In the genomic region with DNA sequence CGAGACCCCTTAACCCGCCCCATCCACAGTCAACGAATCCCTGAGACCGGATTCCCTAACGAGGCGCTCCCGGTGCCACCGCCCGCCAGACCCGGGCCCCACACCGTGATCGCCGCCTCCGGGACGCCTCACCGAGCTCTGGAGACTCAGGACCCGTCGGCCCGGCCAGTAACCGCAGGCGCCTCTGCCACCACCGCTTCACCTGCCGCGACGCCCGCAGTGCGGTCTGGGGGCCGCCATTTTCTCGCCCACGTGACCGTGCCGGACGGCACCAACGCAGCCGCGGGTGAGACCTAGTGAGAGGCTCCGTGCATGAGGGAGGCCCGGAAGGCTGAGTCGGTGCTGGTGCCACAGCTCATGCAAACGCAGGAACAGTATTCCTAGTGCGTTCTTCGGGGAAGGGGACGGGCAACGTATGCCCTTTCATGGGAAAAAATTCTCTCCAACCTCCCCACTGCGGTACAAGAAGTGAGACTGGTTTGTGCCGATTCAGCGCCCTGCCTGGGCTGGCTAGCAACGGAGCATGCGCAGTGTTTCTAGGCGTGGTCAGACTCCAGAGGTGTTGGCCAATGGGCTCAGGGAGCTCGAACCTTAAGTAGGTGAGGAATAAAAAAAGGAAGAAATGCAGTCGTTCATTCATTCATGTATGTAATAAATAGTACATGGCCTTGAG, we compare ENCODE assay signal across 8 cellular contexts. TPM values are rescaled to one million over a fixed set of nuclear protein-coding genes. Genes with fewer than 3 reads are reported as not detected.
DNase-seq lines count a peak whose midpoint lies in the region; ATAC-seq and TF ChIP-seq lines count a peak whose summit lies in the region.

TSS of gene DOHH (minus strand) at position 246 of the 673 bp plus-strand sequence. CDS start 3,860 bp downstream, outside the sequence.

- BruUV-seq in OCI-LY7 (replicated peaks; lab: Mats Ljungman, UMichigan), result no TSS peak

- DNase-seq in D341Med (ENCODE audit: low spot score), result peak; percentile 97
- DNase-seq in HuH-7.5 (ENCODE audit: low spot score), result peak; percentile 100
- peak; percentile 98 for DNase-seq in OCI-LY7 (ENCODE audit: low spot score)
- peak; percentile 90 for DNase-seq in activated T-cell treated with anti-CD3 and anti-CD28 coated beads for 1 hour (ENCODE audit: low read depth)
- DNase-seq in epidermal melanocyte (ENCODE audit: insufficient read length, low spot score), result peak; percentile 98
- DNase-seq in middle frontal gyrus (ENCODE audit: extremely low spot score, low spot score), result peak; percentile 92
- peak; percentile 93 to 94 for DNase-seq in stimulated activated CD8-positive, alpha-beta memory T cell treated with anti-CD3 and anti-CD28 coated beads, Interleukin-2, amount 100 ng/mL, for 48 hours (ENCODE audit: low read depth in 2 of 2)

- H2AFZ ChIP-seq in OCI-LY7 (ENCODE audit: low read length), result peak within 1 kb of the TSS; percentile 85; the same call in 1 of the 2 replicates

- peaks cover 19% of the 10 kb centered on the region for H3K36me3 ChIP-seq in OCI-LY7 (ENCODE audit: insufficient read depth, low read length)

- H3K4me1 ChIP-seq in OCI-LY7 (ENCODE audit: insufficient read depth, low read length, poor library complexity, severe bottlenecking), result peaks cover 28% of the 10 kb centered on the region

- ATAC-seq in GM21515 (IDR thresholded peaks at IDR 0.05; ENCODE audit: unreplicated experiment), result peak; percentile 66

- peak within 1 kb of the TSS; percentile 97 for H3K4me3 ChIP-seq in OCI-LY7 (ENCODE audit: low read depth, low read length, poor library complexity, severe bottlenecking)

- peak within 1 kb of the TSS; percentile 49 for H3K27ac ChIP-seq in OCI-LY7 (ENCODE audit: low read depth, low read length, poor library complexity, severe bottlenecking)

- H3K4me2 ChIP-seq in OCI-LY7 (ENCODE audit: low read length), result peak within 1 kb of the TSS; percentile 89

- H4K20me1 ChIP-seq in OCI-LY7 (ENCODE audit: insufficient read depth, low read length), result no peaks in the 10 kb centered on the region

- POLR2A ChIA-PET in OCI-LY7 (lab: Charles Lee), result interaction anchor here (0.6 to 0.8 kb wide), 2 partner anchors 21 to 1164 kb away, joined by 3 to 4 read pairs; no protein-coding TSS in a partner anchor

- peaks cover 20% of the 10 kb centered on the region for H3K79me2 ChIP-seq in OCI-LY7 (ENCODE audit: insufficient read depth, low read depth, low read length)

- H3K9me2 ChIP-seq in OCI-LY7 (ENCODE audit: insufficient read depth, low read length), result no peaks in the 10 kb centered on the region

- no peaks in the 10 kb centered on the region for H3K9me3 ChIP-seq in OCI-LY7 (ENCODE audit: low read length)

- intact Hi-C loops in OCI-LY7 (cut with micrococcal nuclease; ENCODE audit: unreplicated experiment), result no loop called here

- CTCF ChIA-PET in OCI-LY7 (lab: Charles Lee; ENCODE audit: unreplicated experiment), result no interaction called here

- no peak for TF ChIP-seq CTCF in OCI-LY7 (conservative IDR thresholded peaks at IDR 0.05; ENCODE audit: low read length)

RNA-seq across cellular contexts. Expression of gene DOHH, which starts in this region (rescaled TPM):
- total RNA-seq in OCI-LY7 (2014; rRNA removed; shearing (Covaris generic)), result 12.3 and 13.1 TPM in 2 replicates
- 9.8 and 11.3 TPM in 2 replicates for total RNA-seq in OCI-LY7 (2022)

Comparison
In these comparisons a context has a peak if more than half of its experiments do, and no peak if none do; other contexts are left out.
1. Peak in every context shown above with its lines: DNase-seq, ATAC-seq, H3K4me3 ChIP-seq and H3K27ac ChIP-seq.